In genomic region chr17:44400226-44400847, GRCh38 we compare ENCODE assay signal across 9 cellular contexts. TPM values are rescaled to one million over a fixed set of nuclear protein-coding genes. Genes with fewer than 3 reads are reported as not detected.
DNase-seq lines count a peak whose midpoint lies in the region; ATAC-seq and TF ChIP-seq lines count a peak whose summit lies in the region.
"Had no signal": no experiment of that assay in that cellular context is flagged by ENCODE, and none has a peak within 500 bp of the region (broad histone marks: within the 10 kb centered on the region; RNA-seq: fewer than 3 reads in every experiment).

No MANE protein-coding gene starts in this region.

- no peak overlapping the region for H3K27ac ChIP-seq in mammary epithelial cell (ENCODE audit: insufficient read depth, low read depth, low read length)

- dilution Hi-C loops in mammary epithelial cell (cut with HindIII; ENCODE audit: low sequenced_read_pairs) = no loop called here

- BruUV-seq in Caco-2 (replicated peaks; lab: Mats Ljungman, UMichigan) (no TSS peak), mammary epithelial cell (replicated peaks; lab: Mats Ljungman, UMichigan) (no TSS peak)

- H3K36me3 Mint-ChIP-seq in Caco-2 (ENCODE audit: insufficient read depth, unreplicated experiment) = peaks cover 86% of the 10 kb centered on the region

- H3K4me3 Mint-ChIP-seq in Caco-2 (ENCODE audit: unreplicated experiment) = no peak overlapping the region

- no peak overlapping the region for H3K4me3 ChIP-seq in Caco-2 (ENCODE audit: low read depth, low read length)
- no peak overlapping the region for H3K4me3 ChIP-seq in mammary epithelial cell (replicated peaks in 1 of 3; ENCODE audit: insufficient read depth in 1 of 3, low read depth in 2 of 3, low read length in 3 of 3)
- H3K4me3 ChIP-seq: HAP-1 had no signal

- CTCF ChIA-PET in Caco-2 (lab: Charles Lee) (no interaction called here), mammary epithelial cell (lab: Charles Lee; ENCODE audit: low non-redundant PET) (interaction anchor here (0.5 kb wide), 1 partner anchor 26 kb away, joined by 3 read pairs; no protein-coding TSS in a partner anchor)

- ATAC-seq in activated CD4-positive, CD25-positive, alpha-beta regulatory T cell treated with anti-CD3 and anti-CD28 coated beads, Interleukin-2, amount 50 U/mL, for 24 hours = no peak
- no peak for ATAC-seq in GM19351 (IDR thresholded peaks at IDR 0.05; ENCODE audit: unreplicated experiment)

- H3K27me3 Mint-ChIP-seq in Caco-2 (ENCODE audit: insufficient read depth, unreplicated experiment) = no peaks in the 10 kb centered on the region

- DNase-seq in Caco-2 (peak in 1 of 2 experiments; percentile 37), HT-29 (ENCODE audit: low spot score) (peak; percentile 24), mammary epithelial cell (no peak), mesenteric fat pad (ENCODE audit: low spot score) (peak; percentile 33), SK-N-DZ (ENCODE audit: low spot score) (no peak)
- DNase-seq in activated CD8-positive, alpha-beta memory T cell treated with anti-CD3 and anti-CD28 coated beads, Interleukin-2, amount 50 U/mL, for 48 hours = no peak

- no peaks in the 10 kb centered on the region for H3K9me3 ChIP-seq in Caco-2
- H3K9me3 ChIP-seq in mammary epithelial cell (replicated peaks; ENCODE audit: insufficient read depth, low read length) = no peaks in the 10 kb centered on the region
- H3K9me3 ChIP-seq: HAP-1 had no signal

- in situ Hi-C loops in mammary epithelial cell (cut with MboI; ENCODE audit: low sequenced_read_pairs in 2 of 2) = loop anchor here in 1 of 2 donors (25.0 kb wide), 1 partner anchor 237 kb away; no protein-coding TSS in a partner anchor

- peak; percentile 48 to 58 for TF ChIP-seq CTCF in Caco-2 (IDR thresholded peaks at IDR 0.05; ENCODE audit: insufficient read depth in 1 of 2, low read depth in 1 of 2, low read length in 1 of 2, severe bottlenecking in 1 of 2, unreplicated experiment in 1 of 2)
- peak; percentile 33 to 46 for TF ChIP-seq CTCF in mammary epithelial cell (conservative IDR thresholded peaks at IDR 0.05 in 1 of 2, IDR thresholded peaks at IDR 0.05 in 1 of 2; ENCODE audit: extremely low read depth in 1 of 2, insufficient read depth in 1 of 2, low read depth in 1 of 2, low read length in 2 of 2)

- H3K27me3 ChIP-seq in Caco-2 (replicated peaks; ENCODE audit: control insufficient read depth, insufficient read depth, low read length) (no peaks in the 10 kb centered on the region), mammary epithelial cell (ENCODE audit: insufficient read depth, low read length) (no peaks in the 10 kb centered on the region)

- no peaks in the 10 kb centered on the region for H3K9me3 Mint-ChIP-seq in Caco-2 (ENCODE audit: unreplicated experiment)

- H2AFZ ChIP-seq in mammary epithelial cell (ENCODE audit: low read depth, low read length) = no peak overlapping the region

- POLR2A ChIA-PET in Caco-2 (lab: Charles Lee) = no interaction called here

- no peaks in the 10 kb centered on the region for H3K4me1 ChIP-seq in Caco-2
- H3K4me1 ChIP-seq in mammary epithelial cell (ENCODE audit: insufficient read depth, low read length) = no peaks in the 10 kb centered on the region
- H3K4me1 ChIP-seq: HAP-1 had no signal

- H3K9ac ChIP-seq in mammary epithelial cell (ENCODE audit: insufficient read depth, low read length) = no peak overlapping the region

- peak overlapping the region; percentile 40 for H3K27ac Mint-ChIP-seq in Caco-2 (ENCODE audit: unreplicated experiment)

- H4K20me1 ChIP-seq in mammary epithelial cell (ENCODE audit: insufficient read depth, low read length) = no peaks in the 10 kb centered on the region

- no peak overlapping the region for H3K4me2 ChIP-seq in mammary epithelial cell (ENCODE audit: insufficient read depth, low read depth, low read length)

- WGBS in mammary epithelial cell (ENCODE audit: low coverage, missing lambda C conversion rate) = 100% methylated on average over 3 of the region's 3 CpGs

- H3K36me3 ChIP-seq in Caco-2 (ENCODE audit: control insufficient read depth, insufficient read depth, low read length) (peaks cover 4% of the 10 kb centered on the region), mammary epithelial cell (ENCODE audit: insufficient read depth, low read length) (peaks cover 17% of the 10 kb centered on the region)

- no peaks in the 10 kb centered on the region for H3K79me2 ChIP-seq in mammary epithelial cell (ENCODE audit: insufficient read depth, low read length)

- intact Hi-C loops in Caco-2 (cut with micrococcal nuclease; ENCODE audit: unreplicated experiment) = loop anchor here (2.0 to 5.0 kb wide), 2 partner anchors 122 to 237 kb away; no protein-coding TSS in a partner anchor
- intact Hi-C loops in mammary epithelial cell (cut with micrococcal nuclease) = loop anchor here (1.0 to 5.0 kb wide), 2 partner anchors 102 to 123 kb away; partner anchors contain the start of gene GPATCH8

- no peaks in the 10 kb centered on the region for H3K4me1 Mint-ChIP-seq in Caco-2 (ENCODE audit: low read depth, unreplicated experiment)

RNA-seq across cellular contexts. Expression of gene ITGA2B, which starts 10.9 kb away (rescaled TPM):
- total RNA-seq in Caco-2 (2022) (5.9 and 6.9 TPM in 2 replicates), mammary epithelial cell (1 to 10 TPM in 1 of 2 donors, under 1 TPM in 1; 0.17 to 1.3 TPM), mesenteric fat pad (1.4 TPM)
- 0.05 TPM in 1 of 2 replicates, not detected in the other for total RNA-seq in HT-29 (2014; rRNA removed; shearing (Covaris generic))
- polyA plus RNA-seq in mammary epithelial cell = 0.32 TPM
- polyA minus RNA-seq in mammary epithelial cell = not detected
- polyA plus RNA-seq in SK-N-DZ (2014; cell fraction: cytosol; rRNA removed) = 4.4 and 7.4 TPM in 2 replicates
- 8.1 and 19.5 TPM in 2 replicates for polyA plus RNA-seq in SK-N-DZ (2014; cell fraction: nucleus; rRNA removed)

RNA-seq across cellular contexts. Expression of gene FAM171A2, which starts 36.7 kb away (rescaled TPM):
- 3.0 and 3.6 TPM in 2 replicates for total RNA-seq in Caco-2 (2022)
- total RNA-seq in HT-29 (2014; rRNA removed; shearing (Covaris generic)) = 2.1 and 3.0 TPM in 2 replicates
- 1 to 10 TPM; 2.0 to 4.0 TPM for total RNA-seq in mammary epithelial cell
- polyA plus RNA-seq in mammary epithelial cell = 0.59 TPM
- polyA minus RNA-seq in mammary epithelial cell = 0.62 TPM
- total RNA-seq in mesenteric fat pad = 3.0 TPM
- polyA plus RNA-seq in SK-N-DZ (2014; cell fraction: cytosol; rRNA removed) = 56.5 and 58.8 TPM in 2 replicates
- polyA plus RNA-seq in SK-N-DZ (2014; cell fraction: nucleus; rRNA removed) = 32.7 and 44.7 TPM in 2 replicates

RNA-seq across cellular contexts. Expression of gene GRN, which starts 55.2 kb away (rescaled TPM):
- total RNA-seq in Caco-2 (2022) (167 and 176 TPM in 2 replicates), mammary epithelial cell (100 to 1,000 TPM; 288 to 394 TPM), mesenteric fat pad (278 TPM)
- total RNA-seq in HT-29 (2014; rRNA removed; shearing (Covaris generic)) = 637 and 715 TPM in 2 replicates
- 369 TPM for polyA plus RNA-seq in mammary epithelial cell
- polyA minus RNA-seq in mammary epithelial cell = 293 TPM
- polyA plus RNA-seq in SK-N-DZ (2014; cell fraction: cytosol; rRNA removed) = 85.7 and 87.8 TPM in 2 replicates
- polyA plus RNA-seq in SK-N-DZ (2014; cell fraction: nucleus; rRNA removed) = 83.0 and 119 TPM in 2 replicates

Comparison
In these comparisons a context has a peak if more than half of its experiments do, and no peak if none do; other contexts are left out.
1. DNase-seq: peak in HT-29 (single experiment) and mesenteric fat pad (single experiment); none in mammary epithelial cell (single experiment), activated CD8-positive, alpha-beta memory T cell treated with anti-CD3 and anti-CD28 coated beads, Interleukin-2, amount 50 U/mL, for 48 hours (single experiment) and SK-N-DZ (single experiment).